In the genomic region with DNA sequence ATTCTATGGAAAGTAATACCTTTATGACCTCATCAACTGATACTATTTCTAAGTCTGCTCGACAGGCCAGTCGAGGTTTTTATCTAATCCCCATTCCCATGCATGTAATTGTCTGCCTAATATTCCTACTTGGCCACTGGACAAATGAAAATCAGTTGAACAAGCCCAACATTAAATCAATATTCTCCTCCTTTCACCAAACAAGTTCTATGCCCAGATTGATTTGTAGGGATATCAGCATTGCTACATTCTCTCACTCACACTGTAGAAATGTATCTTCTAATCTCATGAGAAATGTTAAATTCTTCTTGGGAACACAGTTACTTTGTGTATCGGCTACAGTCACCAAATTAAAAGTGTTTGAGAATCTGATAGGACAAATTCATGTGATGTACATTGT, we compare ENCODE assay signal across 33 cellular contexts.
"Had no signal": no experiment of that assay in that cellular context is flagged by ENCODE, and none has a peak within 500 bp of the region (broad histone marks: within the 10 kb centered on the region; RNA-seq: fewer than 3 reads in every experiment).

No MANE protein-coding gene starts in this region.

- H3K4me1 ChIP-seq: adrenal gland, ascending aorta, breast epithelium had no signal

- FAIRE-seq: astrocyte, bronchial epithelial cell had no signal

- ATAC-seq: activated naive CD4-positive, alpha-beta T cell treated with anti-CD3 and anti-CD28 coated beads, Interleukin-2, amount 50 U/mL, for 72 hours; activated naive CD8-positive, alpha-beta T cell treated with anti-CD3 and anti-CD28 coated beads, Interleukin-2, amount 50 U/mL, for 24 hours; activated T-cell treated with anti-CD3 and anti-CD28 coated beads, Interleukin-2, amount 50 U/mL, for 4 hours; activated T-cell treated with anti-CD3 and anti-CD28 coated beads, Interleukin-2, amount 50 U/mL, for 72 hours; activated T-helper 17 cell treated with anti-CD3 and anti-CD28 coated beads, Interleukin-2, amount 50 U/mL, for 72 hours; body of pancreas had no signal

- H3K36me3 ChIP-seq: adrenal gland, ascending aorta, brain microvascular endothelial cell, breast epithelium, cardiac muscle cell had no signal

- DNase-seq: activated effector memory CD4-positive, alpha-beta T cell treated with anti-CD3 and anti-CD28 coated beads, Interleukin-2, amount 50 U/mL, for 16 hours; activated effector memory CD4-positive, alpha-beta T cell treated with Interleukin-2 at 50 U/mL for 16 hours; activated gamma-delta T cell; activated gamma-delta T cell treated with Interleukin-2 at 50 U/mL for 16 hours; activated naive CD4-positive, alpha-beta T cell; activated naive CD4-positive, alpha-beta T cell treated with anti-CD3 and anti-CD28 coated beads for 36 hours; activated naive CD4-positive, alpha-beta T cell treated with anti-CD3 and anti-CD28 coated beads, Interleukin-2, amount 10 ng/mL, durations not matched to agents 7 days and 5 days; activated naive CD4-positive, alpha-beta T cell treated with anti-CD3 and anti-CD28 coated beads, Interleukin-2, amount 50 U/mL, for 16 hours; activated naive CD4-positive, alpha-beta T cell treated with Interleukin-2 at 50 U/mL for 16 hours; activated naive CD8-positive, alpha-beta T cell treated with anti-CD3 and anti-CD28 coated beads for 36 hours; activated naive CD8-positive, alpha-beta T cell treated with anti-CD3 and anti-CD28 coated beads, Interleukin-2, amount 10 ng/mL, durations not matched to agents 7 days and 5 days; activated naive CD8-positive, alpha-beta T cell treated with anti-CD3 and anti-CD28 coated beads, Interleukin-2, amount 50 U/mL, for 24 hours; activated T-cell treated with anti-CD3 and anti-CD28 coated beads, Interleukin-2, amount 50 U/mL, for 1 hour; activated T-cell treated with anti-CD3 and anti-CD28 coated beads, Interleukin-2, amount 50 U/mL, for 24 hours; activated T-cell treated with anti-CD3 and anti-CD28 coated beads, Interleukin-2, amount 50 U/mL, for 4 hours; activated T-cell treated with anti-CD3 and anti-CD28 coated beads, Interleukin-2, amount 50 U/mL, for 72 hours; adrenal gland; amniotic stem cell; amygdala; anterior cingulate cortex; aorta; body of pancreas; brain microvascular endothelial cell; caudate nucleus; central memory CD4-positive, alpha-beta T cell; cerebellar nuclear complex had no signal

- H3K9me3 ChIP-seq: adrenal gland, ascending aorta, body of pancreas, breast epithelium had no signal

- H3K27ac ChIP-seq: adrenal gland, ascending aorta, body of pancreas, brain microvascular endothelial cell, breast epithelium, cardiac muscle cell had no signal

- H3K27me3 ChIP-seq: adrenal gland, ascending aorta, body of pancreas, brain microvascular endothelial cell, breast epithelium, cardiac muscle cell had no signal

- H3K4me3 ChIP-seq: adrenal gland, ascending aorta, body of pancreas, breast epithelium, cardiac muscle cell had no signal
